24 cellular contexts compared by ENCODE assay signal in genomic region chr12:31685801-31686200, GRCh38. TPM values are rescaled to one million over a fixed set of nuclear protein-coding genes. Genes with fewer than 3 reads are reported as not detected.
DNase-seq lines count a peak whose midpoint lies in the region; ATAC-seq, FAIRE-seq and TF ChIP-seq lines count a peak whose summit lies in the region.
"Had no signal": no experiment of that assay in that cellular context is flagged by ENCODE, and none has a peak within 500 bp of the region (broad histone marks: within the 10 kb centered on the region; RNA-seq: fewer than 3 reads in every experiment).

No MANE protein-coding gene starts in this region.

- peaks cover 39% of the 10 kb centered on the region for H3K36me3 Mint-ChIP-seq in stimulated activated memory B cell treated with anti-CD40 and anti-IgM and Interleukin-4, amounts not matched to agents 10 μg/mL and 1 μg/mL and 100 μg/mL, for 72 hours

- no peaks in the 10 kb centered on the region for H3K27me3 Mint-ChIP-seq in stimulated activated memory B cell treated with anti-CD40 and anti-IgM and Interleukin-4, amounts not matched to agents 10 μg/mL and 1 μg/mL and 100 μg/mL, for 72 hours
- H3K27me3 Mint-ChIP-seq: CD8-positive, alpha-beta memory T cell had no signal

- ATAC-seq in K562 = no peak
- no peak for ATAC-seq in stimulated activated memory B cell treated with anti-CD40 and anti-IgM and Interleukin-4, amounts not matched to agents 10 μg/mL and 1 μg/mL and 100 μg/mL, for 72 hours
- no peak for ATAC-seq in GM21723 (IDR thresholded peaks at IDR 0.05; ENCODE audit: unreplicated experiment)

- TF ChIP-seq RAD21 in K562 (CRISPR knock-in tag; conservative IDR thresholded peaks at IDR 0.05 in 1 of 2, IDR thresholded peaks at IDR 0.05 in 1 of 2) = no peak

- 80% methylated on average over 1 of the region's 3 CpGs for WGBS in K562 (ENCODE audit: insufficient coverage, low coverage, missing lambda C conversion rate)

- no peak for TF ChIP-seq EP300 in K562 (IDR thresholded peaks at IDR 0.05; ENCODE audit: low read length)

- peak overlapping the region; percentile 41 to 81 (median 68); a peak in 15 of 22 replicates for H3K4me2 ChIP-seq in BLaER1 treated with 17β-estradiol and CSF1 and Interleukin-3, amounts not matched to agents 10 nM and 100 nM
- no peak overlapping the region for H3K4me2 ChIP-seq in K562 (ENCODE audit: insufficient read depth, low read length)
- H3K4me2 ChIP-seq: SK-N-SH had no signal

- in situ Hi-C loops in K562 (cut with MboI) = loop anchor here (10.0 kb wide), 1 partner anchor 619 kb away; no protein-coding TSS in a partner anchor

- no peak for TF ChIP-seq CTCF in K562 (IDR thresholded peaks at IDR 0.05 in 2 of 3, conservative IDR thresholded peaks at IDR 0.05 in 1 of 3; ENCODE audit: insufficient read depth in 2 of 3, low read depth in 1 of 3, low read length in 3 of 3)

- peaks cover 23% of the 10 kb centered on the region for H3K4me1 Mint-ChIP-seq in stimulated activated memory B cell treated with anti-CD40 and anti-IgM and Interleukin-4, amounts not matched to agents 10 μg/mL and 1 μg/mL and 100 μg/mL, for 72 hours

- H2AFZ ChIP-seq in K562 (ENCODE audit: low read depth, low read length) = no peak overlapping the region

- H3K4me3 Mint-ChIP-seq in stimulated activated memory B cell treated with anti-CD40 and anti-IgM and Interleukin-4, amounts not matched to agents 10 μg/mL and 1 μg/mL and 100 μg/mL, for 72 hours = no peak overlapping the region
- H3K4me3 Mint-ChIP-seq: CD8-positive, alpha-beta memory T cell; H9 had no signal

- intact Hi-C loops in K562 (cut with micrococcal nuclease) = loop anchor here (10.0 kb wide), 2 partner anchors 129 to 209 kb away; no protein-coding TSS in a partner anchor

- CTCF ChIA-PET in K562 (lab: Yijun Ruan, JAX; ENCODE audit: low intra/inter-chr PET ratio) = no interaction called here

- TF ChIP-seq POLR2A in K562 (conservative IDR thresholded peaks at IDR 0.05) = no peak

- H3K27me3 ChIP-seq in BLaER1 treated with 17β-estradiol and CSF1 and Interleukin-3, amounts not matched to agents 10 nM and 100 nM = no peaks in the 10 kb centered on the region
- no peaks in the 10 kb centered on the region for H3K27me3 ChIP-seq in K562 (ENCODE audit: control insufficient read depth in 2 of 2, insufficient read depth in 2 of 2, low read length in 2 of 2)

- POLR2A ChIA-PET in K562 (lab: Yijun Ruan, JAX) = no interaction called here

- peak overlapping the region in 10 of 11 experiments; percentile 61 to 81 (median 75); a peak in 16 of 22 replicates for H3K27ac ChIP-seq in BLaER1 treated with 17β-estradiol and CSF1 and Interleukin-3, amounts not matched to agents 10 nM and 100 nM
- H3K27ac ChIP-seq in K562 (ENCODE audit: extremely low read depth, low read depth, low read length) = no peak overlapping the region
- H3K27ac ChIP-seq: C4-2B had no signal

- H3K9me3 Mint-ChIP-seq in stimulated activated memory B cell treated with anti-CD40 and anti-IgM and Interleukin-4, amounts not matched to agents 10 μg/mL and 1 μg/mL and 100 μg/mL, for 72 hours = peaks cover 12% of the 10 kb centered on the region

- no TSS peak for BruUV-seq in K562 (replicated peaks; lab: Mats Ljungman, UMichigan)

- peaks cover 39 to 80% (median 63%) of the 10 kb centered on the region in 11 experiments for H3K9me3 ChIP-seq in BLaER1 treated with 17β-estradiol and CSF1 and Interleukin-3, amounts not matched to agents 10 nM and 100 nM (replicated peaks in 1 of 11)
- peaks cover 7% of the 10 kb centered on the region for H3K9me3 ChIP-seq in K562 (replicated peaks; ENCODE audit: control insufficient read depth, insufficient read depth, low read depth, low read length)
- H3K9me3 ChIP-seq: SK-N-SH had no signal

- H3K9ac ChIP-seq in BLaER1 treated with 17β-estradiol and CSF1 and Interleukin-3, amounts not matched to agents 10 nM and 100 nM = no peak overlapping the region; a peak in 1 of 22 replicates
- no peak overlapping the region for H3K9ac ChIP-seq in K562 (ENCODE audit: insufficient read depth in 1 of 2, low read depth in 2 of 2, low read length in 2 of 2)
- H3K9ac ChIP-seq: SK-N-SH had no signal

- peak overlapping the region; percentile 85 for H3K27ac Mint-ChIP-seq in stimulated activated memory B cell treated with anti-CD40 and anti-IgM and Interleukin-4, amounts not matched to agents 10 μg/mL and 1 μg/mL and 100 μg/mL, for 72 hours
- H3K27ac Mint-ChIP-seq: CD8-positive, alpha-beta memory T cell; H9 had no signal

- H3K79me2 ChIP-seq in K562 (ENCODE audit: control insufficient read depth, insufficient read depth, low read length) = no peaks in the 10 kb centered on the region

- peak; percentile 50 for DNase-seq in NCI-H82 treated with DMSO at 0.1 percent for 48 hours (lab: John Stamatoyannopoulos, UW; ENCODE audit: unreplicated experiment)
- no peak for DNase-seq in K562 (ENCODE audit: extremely low read depth in 1 of 4, low spot score in 3 of 4)
- DNase-seq in HTR-8/SVneo (ENCODE audit: insufficient read length, low spot score) = no peak
- no peak for DNase-seq in activated naive CD4-positive, alpha-beta T cell (lab: John Stamatoyannopoulos, UW)
- DNase-seq: CD8-positive, alpha-beta memory T cell; DMS 273 treated with DMSO at 0.1 percent for 48 hours; DMS79; GF-D8; H9; IMR-90; NCI-H1048; NCI-H1417; NCI-H1694; NCI-H2029 treated with DMSO at 0.1 percent for 48 hours; NCI-H446 treated with DMSO at 0.1 percent for 48 hours; NCI-H526; SK-N-SH; SW 1271 had no signal

- FAIRE-seq in K562 (lab: Jason Lieb, UNC) = no peak
- FAIRE-seq in HTR-8/SVneo (lab: Jason Lieb, UNC) = no peak
- FAIRE-seq: GM12892, RCC 7860 had no signal

- H4K20me1 ChIP-seq in BLaER1 treated with 17β-estradiol and CSF1 and Interleukin-3, amounts not matched to agents 10 nM and 100 nM = no peaks in the 10 kb centered on the region
- H4K20me1 ChIP-seq in K562 (replicated peaks; ENCODE audit: control insufficient read depth, insufficient read depth, low read length) = no peaks in the 10 kb centered on the region

- H3K4me3 ChIP-seq in BLaER1 treated with 17β-estradiol and CSF1 and Interleukin-3, amounts not matched to agents 10 nM and 100 nM = 0 out of 20 replicates have a peak overlapping the region, but pooled peaks of 1 of the 10 experiments have one; percentile 6
- no peak overlapping the region for H3K4me3 ChIP-seq in K562

- H3K9me1 ChIP-seq in K562 (ENCODE audit: control insufficient read depth, insufficient read depth, low read length) = no peaks in the 10 kb centered on the region

- peaks cover 17 to 26% (median 21%) of the 10 kb centered on the region in 10 experiments for H3K4me1 ChIP-seq in BLaER1 treated with 17β-estradiol and CSF1 and Interleukin-3, amounts not matched to agents 10 nM and 100 nM
- H3K4me1 ChIP-seq in K562 (replicated peaks in 1 of 2; ENCODE audit: control insufficient read depth in 2 of 2, insufficient read depth in 2 of 2, low read length in 2 of 2) = no peaks in the 10 kb centered on the region

- peaks cover 34 to 60% (median 49%) of the 10 kb centered on the region in 11 experiments for H3K36me3 ChIP-seq in BLaER1 treated with 17β-estradiol and CSF1 and Interleukin-3, amounts not matched to agents 10 nM and 100 nM
- H3K36me3 ChIP-seq in K562 (ENCODE audit: control insufficient read depth, insufficient read depth, low read length) = no peaks in the 10 kb centered on the region

TF ChIP-seq in K562, 482 proteins besides CTCF, POLR2A, EP300 and RAD21 (continues in another document):
- TF ChIP-seq SRSF3 (IDR thresholded peaks at IDR 0.05; ENCODE audit: insufficient read depth, low read length) (no peak), U2AF2 (optimal IDR thresholded peaks at IDR 0.05; ENCODE audit: low read depth, low read length) (no peak), L3MBTL2 (IDR thresholded peaks at IDR 0.05) (no peak), TARDBP (IDR thresholded peaks at IDR 0.05) (no peak), GABPA (tag; conservative IDR thresholded peaks at IDR 0.05; ENCODE audit: low read depth) (no peak), TGIF2 (CRISPR knock-in tag; IDR thresholded peaks at IDR 0.05) (no peak)

RNA-seq across cellular contexts. Expression of gene ETFBKMT, which starts 26.3 kb away (rescaled TPM):
- total RNA-seq in K562 (2011; cell fraction: chromatin; rRNA removed; ENCODE audit: low replicate concordance) = 0.60 and 1.1 TPM in 2 replicates
- 0.83 and 1.2 TPM in 2 replicates for total RNA-seq in K562 (2011; cell fraction: nucleolus; rRNA removed)
- 1.1 and 1.3 TPM in 2 replicates for total RNA-seq in K562 (2011; cell fraction: nucleoplasm; rRNA removed)
- total RNA-seq in K562 (2014; rRNA removed) (0.37 and 0.68 TPM in 2 replicates), K562 (2014; rRNA removed; fragmentation: Illumina TruSeq; extraction: Trizol) (1.0 and 1.2 TPM in 2 replicates), K562 (2015; rRNA removed; fragmentation: Illumina TruSeq; extraction: Trizol) (0.18 and 0.53 TPM in 2 replicates), K562 (2021) (0.60 and 1.4 TPM in 2 replicates)
- polyA plus RNA-seq in K562 (2011; rRNA removed) (0.96 and 1.0 TPM in 2 replicates), K562 (2014; fragmentation: Illumina TruSeq; extraction: Trizol) (0.73 and 0.77 TPM in 2 replicates), K562 (2014; fragmentation: Nextera tagmentation; extraction: Ambion mirVana) (1 to 10 TPM; 1.0 to 1.7 TPM), K562 (2014; rRNA removed) (0.69 and 0.82 TPM in 2 replicates)
- 0.39 and 0.52 TPM in 2 replicates for polyA plus RNA-seq in K562 (2011; cell fraction: cytosol; rRNA removed)
- 0.41 and 0.71 TPM in 2 replicates for polyA plus RNA-seq in K562 (2011; cell fraction: nucleus; rRNA removed)
- 0.39 and 0.83 TPM in 2 replicates for polyA plus RNA-seq in K562 (2012)
- 0.88 and 1.3 TPM in 2 replicates for polyA minus RNA-seq in K562 (2011; rRNA and poly(A)+ RNA removed)
- 0.38 TPM in 1 of 2 replicates, not detected in the other for polyA minus RNA-seq in K562 (2011; cell fraction: cytosol; rRNA and poly(A)+ RNA removed)
- polyA minus RNA-seq in K562 (2011; cell fraction: nucleus; rRNA and poly(A)+ RNA removed) = 0.56 and 0.67 TPM in 2 replicates

RNA-seq across cellular contexts. Expression of gene AMN1, which starts 43.0 kb away (rescaled TPM):
- 13.1 and 20.6 TPM in 2 replicates for total RNA-seq in K562 (2011; cell fraction: chromatin; rRNA removed; ENCODE audit: low replicate concordance)
- total RNA-seq in K562 (2011; cell fraction: nucleolus; rRNA removed) = 7.5 and 9.8 TPM in 2 replicates
- 12.9 and 18.0 TPM in 2 replicates for total RNA-seq in K562 (2011; cell fraction: nucleoplasm; rRNA removed)
- 5.2 and 6.1 TPM in 2 replicates for total RNA-seq in K562 (2014; rRNA removed)
- total RNA-seq in K562 (2014; rRNA removed; fragmentation: Illumina TruSeq; extraction: Trizol) = 10.3 and 12.4 TPM in 2 replicates
- total RNA-seq in K562 (2015; rRNA removed; fragmentation: Illumina TruSeq; extraction: Trizol) = 7.5 and 7.9 TPM in 2 replicates
- 5.4 and 8.8 TPM in 2 replicates for total RNA-seq in K562 (2021)
- 25.8 and 26.6 TPM in 2 replicates for polyA plus RNA-seq in K562 (2011; rRNA removed)
- 6.7 and 21.0 TPM in 2 replicates for polyA plus RNA-seq in K562 (2011; cell fraction: cytosol; rRNA removed)
- 10.9 and 20.0 TPM in 2 replicates for polyA plus RNA-seq in K562 (2011; cell fraction: nucleus; rRNA removed)
- 6.8 and 13.1 TPM in 2 replicates for polyA plus RNA-seq in K562 (2012)
- 11.4 and 13.3 TPM in 2 replicates for polyA plus RNA-seq in K562 (2014; fragmentation: Illumina TruSeq; extraction: Trizol)
- polyA plus RNA-seq in K562 (2014; fragmentation: Nextera tagmentation; extraction: Ambion mirVana) = 10 to 100 TPM; 26.9 to 27.6 TPM
- 12.8 and 13.0 TPM in 2 replicates for polyA plus RNA-seq in K562 (2014; rRNA removed)
- polyA minus RNA-seq in K562 (2011; rRNA and poly(A)+ RNA removed) = 18.5 and 19.7 TPM in 2 replicates
- 5.2 and 7.9 TPM in 2 replicates for polyA minus RNA-seq in K562 (2011; cell fraction: cytosol; rRNA and poly(A)+ RNA removed)
- polyA minus RNA-seq in K562 (2011; cell fraction: nucleus; rRNA and poly(A)+ RNA removed) = 3.0 and 9.9 TPM in 2 replicates
